Comparison of ENCODE assay signal across 8 cellular contexts in genomic region chr6:24668066-24668996, GRCh38. TPM values are rescaled to one million over a fixed set of nuclear protein-coding genes. Genes with fewer than 3 reads are reported as not detected.
A peak's percentile ranks its signal among the peaks of the same experiment; 100 is the strongest.
DNase-seq lines count a peak whose midpoint lies in the region; ATAC-seq and TF ChIP-seq lines count a peak whose summit lies in the region.
"Not testable (repeated sequence)": the region's sequence is repeated elsewhere in the genome, so short reads cannot be mapped to it uniquely, and the experiment has no call there.

No MANE protein-coding gene starts in this region.

- CTCF ChIA-PET in CD4-positive, alpha-beta T cell (lab: Charles Lee): interaction anchor here (1.7 to 4.8 kb wide), 2 partner anchors 12 to 87 kb away, joined by 3 to 21 read pairs; no protein-coding TSS in a partner anchor
- CTCF ChIA-PET in OCI-LY7 (lab: Charles Lee; ENCODE audit: unreplicated experiment); mammary epithelial cell (lab: Charles Lee; ENCODE audit: low non-redundant PET): not testable (repeated sequence)
- CTCF ChIA-PET in activated CD4-positive, alpha-beta memory T cell treated with anti-CD3 and anti-CD28 coated beads, Interleukin-2, amount 10 ng/mL, durations not matched to agents 7 days and 5 days (lab: Charles Lee): interaction anchor here (2.3 kb wide), 1 partner anchor 84 kb away, joined by 9 read pairs; no protein-coding TSS in a partner anchor

- POLR2A ChIA-PET in CD4-positive, alpha-beta T cell (lab: Charles Lee): interaction anchor here (0.8 kb wide), 1 partner anchor 53 kb away, joined by 3 read pairs; no protein-coding TSS in a partner anchor
- POLR2A ChIA-PET in OCI-LY7 (lab: Charles Lee); naive thymus-derived CD8-positive, alpha-beta T cell (lab: Charles Lee): not testable (repeated sequence)
- POLR2A ChIA-PET in activated CD4-positive, alpha-beta memory T cell treated with anti-CD3 and anti-CD28 coated beads, Interleukin-2, amount 10 ng/mL, durations not matched to agents 7 days and 5 days (lab: Charles Lee): interaction anchor here (1.2 kb wide), 1 partner anchor 22 kb away, joined by 3 read pairs; the partner anchor contains the start of gene KIAA0319

- not testable (repeated sequence) for ATAC-seq in CD4-positive, alpha-beta T cell (ENCODE audit: poor library complexity); naive thymus-derived CD8-positive, alpha-beta T cell

- intact Hi-C loops in CD4-positive, alpha-beta T cell (cut with DNase I, micrococcal nuclease): loop anchor here in 1 of 2 experiments (1.0 to 5.0 kb wide), 2 partner anchors 52 to 104 kb away; partner anchors contain the start of gene GMNN
- intact Hi-C loops in OCI-LY7 (cut with micrococcal nuclease; ENCODE audit: unreplicated experiment); mammary epithelial cell (cut with micrococcal nuclease): not testable (repeated sequence)

- dilution Hi-C loops in mammary epithelial cell (cut with HindIII; ENCODE audit: low sequenced_read_pairs): not testable (repeated sequence)

- peak overlapping the region; percentile 39 for H3K4me3 Mint-ChIP-seq in CD4-positive, alpha-beta T cell
- H3K4me3 Mint-ChIP-seq in activated CD4-positive, alpha-beta memory T cell treated with anti-CD3 and anti-CD28 coated beads, Interleukin-2, amount 10 ng/mL, durations not matched to agents 7 days and 5 days: peak overlapping the region; percentile 88
- H3K4me3 Mint-ChIP-seq in naive thymus-derived CD8-positive, alpha-beta T cell: peak overlapping the region; percentile 87 to 100 (median 99)

- peaks cover 29% of the 10 kb centered on the region for H3K79me2 ChIP-seq in OCI-LY7 (ENCODE audit: insufficient read depth, low read depth, low read length)
- peaks cover 46% of the 10 kb centered on the region for H3K79me2 ChIP-seq in mammary epithelial cell (ENCODE audit: insufficient read depth, low read length)
- peaks cover 40% of the 10 kb centered on the region for H3K79me2 ChIP-seq in hepatocyte

- TF ChIP-seq CTCF in CD4-positive, alpha-beta T cell (IDR thresholded peaks at IDR 0.05); OCI-LY7 (conservative IDR thresholded peaks at IDR 0.05; ENCODE audit: low read length); mammary epithelial cell (conservative IDR thresholded peaks at IDR 0.05 in 1 of 2, IDR thresholded peaks at IDR 0.05 in 1 of 2; ENCODE audit: extremely low read depth in 1 of 2, insufficient read depth in 1 of 2, low read depth in 1 of 2, low read length in 2 of 2); hepatocyte (IDR thresholded peaks at IDR 0.05; ENCODE audit: poor library complexity): not testable (repeated sequence)

- in situ Hi-C loops in mammary epithelial cell (cut with MboI; ENCODE audit: low sequenced_read_pairs in 2 of 2): not testable (repeated sequence)

- H3K27me3 Mint-ChIP-seq in CD4-positive, alpha-beta T cell; activated CD4-positive, alpha-beta memory T cell treated with anti-CD3 and anti-CD28 coated beads, Interleukin-2, amount 10 ng/mL, durations not matched to agents 7 days and 5 days; naive thymus-derived CD8-positive, alpha-beta T cell: not testable (repeated sequence)

- H3K4me1 ChIP-seq in HUES48 (ENCODE audit: control insufficient read depth, insufficient read depth, low read length) (peaks cover 10% of the 10 kb centered on the region; the same call in 1 of the 2 replicates), OCI-LY7 (ENCODE audit: insufficient read depth, low read length, poor library complexity, severe bottlenecking) (peaks cover 25% of the 10 kb centered on the region), mammary epithelial cell (ENCODE audit: insufficient read depth, low read length) (peaks cover 20% of the 10 kb centered on the region), subcutaneous abdominal adipose tissue (ENCODE audit: control insufficient read depth in 5 of 5, insufficient read depth in 5 of 5, low read length in 5 of 5) (peaks cover 0 to 36% (median 31%) of the 10 kb centered on the region in 5 donors)
- H3K4me1 ChIP-seq in hepatocyte (ENCODE audit: insufficient read depth): not testable (repeated sequence)

- H3K4me1 Mint-ChIP-seq in CD4-positive, alpha-beta T cell (ENCODE audit: low read depth): peaks cover 43% of the 10 kb centered on the region
- H3K4me1 Mint-ChIP-seq in activated CD4-positive, alpha-beta memory T cell treated with anti-CD3 and anti-CD28 coated beads, Interleukin-2, amount 10 ng/mL, durations not matched to agents 7 days and 5 days: peaks cover 43% of the 10 kb centered on the region
- peaks cover 28 to 56% (median 52%) of the 10 kb centered on the region in 4 donors for H3K4me1 Mint-ChIP-seq in naive thymus-derived CD8-positive, alpha-beta T cell

- WGBS in mammary epithelial cell (ENCODE audit: low coverage, missing lambda C conversion rate): 94% methylated on average over 17 of the region's 18 CpGs
- 94% methylated on average over 18 of the region's 18 CpGs for WGBS in hepatocyte (ENCODE audit: low lambda C conversion rate, missing lambda C conversion rate)

- H3K36me3 Mint-ChIP-seq in CD4-positive, alpha-beta T cell (ENCODE audit: low read depth): peaks cover 60% of the 10 kb centered on the region
- peaks cover 61% of the 10 kb centered on the region for H3K36me3 Mint-ChIP-seq in activated CD4-positive, alpha-beta memory T cell treated with anti-CD3 and anti-CD28 coated beads, Interleukin-2, amount 10 ng/mL, durations not matched to agents 7 days and 5 days (ENCODE audit: low read depth)
- H3K36me3 Mint-ChIP-seq in naive thymus-derived CD8-positive, alpha-beta T cell: peaks cover 0 to 21% (median 10%) of the 10 kb centered on the region in 3 donors

- not testable (repeated sequence) for H3K27me3 ChIP-seq in CD4-positive, alpha-beta T cell (ENCODE audit: control insufficient read depth, insufficient read depth, low read length); HUES48 (ENCODE audit: control insufficient read depth, insufficient read depth, low read length); mammary epithelial cell (ENCODE audit: insufficient read depth, low read length); hepatocyte; subcutaneous abdominal adipose tissue (ENCODE audit: control insufficient read depth in 5 of 5, insufficient read depth in 4 of 5, low read length in 5 of 5)

- H3K4me3 ChIP-seq in HUES48 (ENCODE audit: low read depth, low read length) (0 out of 2 replicates have a peak overlapping the region, but pooled peaks have one; percentile 94), OCI-LY7 (ENCODE audit: low read depth, low read length, poor library complexity, severe bottlenecking) (peak overlapping the region; percentile 98), mammary epithelial cell (replicated peaks in 1 of 3; ENCODE audit: insufficient read depth in 1 of 3, low read depth in 2 of 3, low read length in 3 of 3) (peak overlapping the region in 2 of 3 experiments; percentile 77 to 93), subcutaneous abdominal adipose tissue (ENCODE audit: low read depth in 1 of 5, low read length in 5 of 5) (peak overlapping the region in 4 of 5 donors; percentile 88 to 100 (median 95))
- not testable (repeated sequence) for H3K4me3 ChIP-seq in hepatocyte

- not testable (repeated sequence) for H2AFZ ChIP-seq in OCI-LY7 (ENCODE audit: low read length); mammary epithelial cell (ENCODE audit: low read depth, low read length); hepatocyte

- H3K9me3 ChIP-seq in CD4-positive, alpha-beta T cell (ENCODE audit: control insufficient read depth, low read length); mammary epithelial cell (replicated peaks; ENCODE audit: insufficient read depth, low read length); hepatocyte (ENCODE audit: low read depth): not testable (repeated sequence)
- H3K9me3 ChIP-seq in HUES48 (ENCODE audit: control insufficient read depth, insufficient read depth, low read length): peaks cover 28% of the 10 kb centered on the region
- H3K9me3 ChIP-seq in OCI-LY7 (ENCODE audit: low read length): peaks cover 28% of the 10 kb centered on the region; the same call in 1 of the 2 replicates
- H3K9me3 ChIP-seq in subcutaneous abdominal adipose tissue (ENCODE audit: control insufficient read depth in 5 of 5, low read length in 5 of 5): peaks cover 0 to 11% (median 0%) of the 10 kb centered on the region in 5 donors

- BruUV-seq in OCI-LY7 (replicated peaks; lab: Mats Ljungman, UMichigan); mammary epithelial cell (replicated peaks; lab: Mats Ljungman, UMichigan): not testable (repeated sequence)

- H4K20me1 ChIP-seq in OCI-LY7 (ENCODE audit: insufficient read depth, low read length): peaks cover 12% of the 10 kb centered on the region; the same call in 1 of the 2 replicates
- not testable (repeated sequence) for H4K20me1 ChIP-seq in mammary epithelial cell (ENCODE audit: insufficient read depth, low read length); hepatocyte (ENCODE audit: insufficient read depth, poor library complexity, severe bottlenecking)

- H3K4me2 ChIP-seq in OCI-LY7 (ENCODE audit: low read length) (peak overlapping the region; percentile 89; the same call in 1 of the 2 replicates), mammary epithelial cell (ENCODE audit: insufficient read depth, low read depth, low read length) (peak overlapping the region; percentile 86), hepatocyte (peak overlapping the region; percentile 72)

- H3K27ac Mint-ChIP-seq in CD4-positive, alpha-beta T cell; activated CD4-positive, alpha-beta memory T cell treated with anti-CD3 and anti-CD28 coated beads, Interleukin-2, amount 10 ng/mL, durations not matched to agents 7 days and 5 days: not testable (repeated sequence)
- H3K27ac Mint-ChIP-seq in naive thymus-derived CD8-positive, alpha-beta T cell: peak overlapping the region in 5 of 10 donors; percentile 22 to 99 (median 51)

- H3K9me2 ChIP-seq in OCI-LY7 (ENCODE audit: insufficient read depth, low read length); hepatocyte (replicated peaks; ENCODE audit: insufficient read depth): not testable (repeated sequence)

- H3K9ac ChIP-seq in HUES48 (ENCODE audit: low read depth, low read length); mammary epithelial cell (ENCODE audit: insufficient read depth, low read length): not testable (repeated sequence)
- peak overlapping the region in 2 of 5 donors; percentile 79 to 92 for H3K9ac ChIP-seq in subcutaneous abdominal adipose tissue (ENCODE audit: low read length in 5 of 5)

- not testable (repeated sequence) for DNase-seq in CD4-positive, alpha-beta T cell; OCI-LY7 (ENCODE audit: low spot score); activated CD4-positive, alpha-beta memory T cell treated with anti-CD3 and anti-CD28 coated beads, Interleukin-2, amount 10 ng/mL, durations not matched to agents 7 days and 5 days; mammary epithelial cell; hepatocyte (ENCODE audit: low spot score); naive thymus-derived CD8-positive, alpha-beta T cell

- not testable (repeated sequence) for H3K9me3 Mint-ChIP-seq in CD4-positive, alpha-beta T cell
- peaks cover 24% of the 10 kb centered on the region for H3K9me3 Mint-ChIP-seq in activated CD4-positive, alpha-beta memory T cell treated with anti-CD3 and anti-CD28 coated beads, Interleukin-2, amount 10 ng/mL, durations not matched to agents 7 days and 5 days
- H3K9me3 Mint-ChIP-seq in naive thymus-derived CD8-positive, alpha-beta T cell: peaks cover 0 to 13% (median 2%) of the 10 kb centered on the region in 9 donors

- not testable (repeated sequence) for H3K27ac ChIP-seq in CD4-positive, alpha-beta T cell (ENCODE audit: low read depth, low read length); HUES48 (ENCODE audit: low read depth, low read length); OCI-LY7 (ENCODE audit: low read depth, low read length, poor library complexity, severe bottlenecking); mammary epithelial cell (ENCODE audit: insufficient read depth, low read depth, low read length)
- H3K27ac ChIP-seq in hepatocyte (peak overlapping the region; percentile 93), subcutaneous abdominal adipose tissue (ENCODE audit: low read depth, low read length) (peak overlapping the region; percentile 96)

- peaks cover 18% of the 10 kb centered on the region for H3K36me3 ChIP-seq in HUES48 (ENCODE audit: control insufficient read depth, insufficient read depth, low read length)
- H3K36me3 ChIP-seq in OCI-LY7 (ENCODE audit: insufficient read depth, low read length): peaks cover 22% of the 10 kb centered on the region
- not testable (repeated sequence) for H3K36me3 ChIP-seq in mammary epithelial cell (ENCODE audit: insufficient read depth, low read length); hepatocyte (replicated peaks; ENCODE audit: insufficient read depth, low read depth); subcutaneous abdominal adipose tissue (ENCODE audit: control insufficient read depth in 5 of 5, insufficient read depth in 5 of 5, low read length in 5 of 5)

RNA-seq across cellular contexts. Expression of gene ACOT13, which starts 1.5 kb away (rescaled TPM):
- total RNA-seq in CD4-positive, alpha-beta T cell: 1 to 10 TPM; 1.5 TPM
- total RNA-seq in OCI-LY7 (2014; rRNA removed; shearing (Covaris generic)): 4.1 and 6.7 TPM in 2 replicates
- 16.4 and 19.0 TPM in 2 replicates for total RNA-seq in OCI-LY7 (2022)
- total RNA-seq in activated CD4-positive, alpha-beta memory T cell treated with anti-CD3 and anti-CD28 coated beads, Interleukin-2, amount 10 ng/mL, durations not matched to agents 7 days and 5 days: 10 to 100 TPM; 19.9 to 21.1 TPM
- total RNA-seq in mammary epithelial cell: 10 to 100 TPM in 1 of 2 donors, 1 to 10 TPM in 1; 4.8 to 32.5 TPM
- 18.7 TPM for polyA plus RNA-seq in mammary epithelial cell
- polyA minus RNA-seq in mammary epithelial cell: 26.7 TPM
- 19.7 and 30.1 TPM in 2 replicates for total RNA-seq in hepatocyte
- polyA plus RNA-seq in hepatocyte: 52.5 and 61.6 TPM in 2 replicates
- total RNA-seq in naive thymus-derived CD8-positive, alpha-beta T cell: 10 to 100 TPM; 10.8 to 11.0 TPM
- 10 to 100 TPM; 16.5 to 19.0 (median 16.5) TPM for polyA plus RNA-seq in naive thymus-derived CD8-positive, alpha-beta T cell

RNA-seq across cellular contexts. Expression of gene TDP2, which starts 1.6 kb away (rescaled TPM):
- 10 to 100 TPM; 63.9 to 64.6 TPM for total RNA-seq in CD4-positive, alpha-beta T cell
- 22.5 and 27.2 TPM in 2 replicates for total RNA-seq in OCI-LY7 (2014; rRNA removed; shearing (Covaris generic))
- 39.4 and 39.6 TPM in 2 replicates for total RNA-seq in OCI-LY7 (2022)
- 10 to 100 TPM; 43.8 to 45.4 TPM for total RNA-seq in activated CD4-positive, alpha-beta memory T cell treated with anti-CD3 and anti-CD28 coated beads, Interleukin-2, amount 10 ng/mL, durations not matched to agents 7 days and 5 days
- 10 to 100 TPM; 16.3 to 28.5 TPM for total RNA-seq in mammary epithelial cell
- polyA plus RNA-seq in mammary epithelial cell: 16.7 TPM
- polyA minus RNA-seq in mammary epithelial cell: 38.6 TPM
- 106 and 117 TPM in 2 replicates for total RNA-seq in hepatocyte
- polyA plus RNA-seq in hepatocyte: 58.3 and 75.5 TPM in 2 replicates
- total RNA-seq in naive thymus-derived CD8-positive, alpha-beta T cell: 10 to 100 TPM; 74.7 to 76.6 TPM
- polyA plus RNA-seq in naive thymus-derived CD8-positive, alpha-beta T cell: 10 to 100 TPM; 37.9 to 49.1 (median 44.5) TPM

RNA-seq across cellular contexts. Expression of gene KIAA0319, which starts 22.3 kb away (rescaled TPM):
- not detected for total RNA-seq in CD4-positive, alpha-beta T cell
- 0.46 and 0.50 TPM in 2 replicates for total RNA-seq in OCI-LY7 (2014; rRNA removed; shearing (Covaris generic))
- total RNA-seq in OCI-LY7 (2022): 0.66 and 0.76 TPM in 2 replicates
- under 1 TPM in 1 of 2 experiments, not detected in 1; 0.10 TPM for total RNA-seq in activated CD4-positive, alpha-beta memory T cell treated with anti-CD3 and anti-CD28 coated beads, Interleukin-2, amount 10 ng/mL, durations not matched to agents 7 days and 5 days
- total RNA-seq in mammary epithelial cell: not detected
- 0.01 TPM for polyA plus RNA-seq in mammary epithelial cell
- polyA minus RNA-seq in mammary epithelial cell: not detected
- 0.32 and 0.47 TPM in 2 replicates for total RNA-seq in hepatocyte
- polyA plus RNA-seq in hepatocyte: 0.42 and 0.44 TPM in 2 replicates
- not detected for total RNA-seq in naive thymus-derived CD8-positive, alpha-beta T cell
- under 1 TPM in 2 of 3 donors, not detected in 1; 0.07 TPM for polyA plus RNA-seq in naive thymus-derived CD8-positive, alpha-beta T cell

RNA-seq across cellular contexts. Expression of gene C6orf62, which starts 50.6 kb away (rescaled TPM):
- 100 to 1,000 TPM; 108 to 111 TPM for total RNA-seq in CD4-positive, alpha-beta T cell
- 36.6 and 42.3 TPM in 2 replicates for total RNA-seq in OCI-LY7 (2014; rRNA removed; shearing (Covaris generic))
- 77.4 and 81.2 TPM in 2 replicates for total RNA-seq in OCI-LY7 (2022)
- 100 to 1,000 TPM; 155 to 156 TPM for total RNA-seq in activated CD4-positive, alpha-beta memory T cell treated with anti-CD3 and anti-CD28 coated beads, Interleukin-2, amount 10 ng/mL, durations not matched to agents 7 days and 5 days
- 100 to 1,000 TPM; 112 TPM for total RNA-seq in mammary epithelial cell
- polyA plus RNA-seq in mammary epithelial cell: 53.4 TPM
- 54.3 TPM for polyA minus RNA-seq in mammary epithelial cell
- total RNA-seq in hepatocyte: 64.1 and 72.1 TPM in 2 replicates
- polyA plus RNA-seq in hepatocyte: 27.2 and 29.6 TPM in 2 replicates
- 100 to 1,000 TPM; 188 to 190 TPM for total RNA-seq in naive thymus-derived CD8-positive, alpha-beta T cell
- 100 to 1,000 TPM in 2 of 3 donors, 10 to 100 TPM in 1; 81.5 to 126 (median 101) TPM for polyA plus RNA-seq in naive thymus-derived CD8-positive, alpha-beta T cell

Comparison
In these comparisons a context has a peak if more than half of its experiments do, and no peak if none do; other contexts are left out.
1. H3K4me3 Mint-ChIP-seq: peak in every context shown above with its lines; median percentile 99 in naive thymus-derived CD8-positive, alpha-beta T cell; 88 in activated CD4-positive, alpha-beta memory T cell treated with anti-CD3 and anti-CD28 coated beads, Interleukin-2, amount 10 ng/mL, durations not matched to agents 7 days and 5 days; 39 in CD4-positive, alpha-beta T cell.